ENCODE assay signal across 15 cellular contexts in the genomic region with DNA sequence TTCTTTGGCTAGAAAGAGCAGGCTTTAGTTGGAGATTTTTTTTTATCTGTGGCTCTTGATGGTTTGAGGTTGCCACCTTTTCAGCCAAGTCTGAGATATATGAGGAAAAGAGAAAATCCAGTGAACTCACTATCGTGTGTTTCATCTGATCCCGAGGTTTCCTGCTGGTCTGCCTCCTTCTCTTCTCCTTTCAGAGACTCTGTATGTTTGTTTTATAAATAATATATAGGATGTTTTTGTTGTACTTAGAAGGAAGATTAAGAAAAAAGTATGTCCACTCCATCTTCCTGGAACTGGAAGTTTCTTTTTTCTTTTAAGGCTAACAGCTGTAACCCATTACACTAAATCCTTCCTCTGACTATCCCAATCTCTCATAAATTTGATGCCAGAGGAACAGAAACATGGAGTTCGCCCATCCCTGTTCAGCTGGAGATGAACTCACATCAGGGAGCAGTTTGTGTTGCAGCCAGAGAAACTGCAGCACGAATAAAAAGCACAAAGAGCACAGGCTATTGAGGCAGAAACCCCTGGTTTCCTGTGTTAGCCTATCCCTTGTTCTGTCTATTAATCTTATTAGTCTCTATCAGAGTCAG. TPM values are rescaled to one million over a fixed set of nuclear protein-coding genes. Genes with fewer than 3 reads are reported as not detected.
DNase-seq lines count a peak whose midpoint lies in the region; ATAC-seq, FAIRE-seq and TF ChIP-seq lines count a peak whose summit lies in the region.
"Had no signal": no experiment of that assay in that cellular context is flagged by ENCODE, and none has a peak within 500 bp of the region (broad histone marks: within the 10 kb centered on the region; RNA-seq: fewer than 3 reads in every experiment).

No MANE protein-coding gene starts in this region.

- intact Hi-C loops in heart left ventricle (cut with DNase I), result no loop called here
- intact Hi-C loops in gastrocnemius medialis (cut with DNase I; ENCODE audit: low total_unique reads), result no loop called here

- H3K36me3 ChIP-seq in RWPE2 (ENCODE audit: low read depth) (peaks cover 39% of the 10 kb centered on the region), heart left ventricle (peaks cover 0 to 68% (median 67%) of the 10 kb centered on the region in 9 donors), gastrocnemius medialis (peaks cover 0 to 44% of the 10 kb centered on the region in 2 donors)

- H3K9me3 ChIP-seq in RWPE2 (ENCODE audit: severe bottlenecking), result no peaks in the 10 kb centered on the region
- H3K9me3 ChIP-seq in heart left ventricle, result no peaks in the 10 kb centered on the region
- no peaks in the 10 kb centered on the region for H3K9me3 ChIP-seq in gastrocnemius medialis
- H3K9me3 ChIP-seq: pancreas had no signal

- DNase-seq in GM04503 (ENCODE audit: low read depth) (peak; percentile 24), RWPE2 (ENCODE audit: low spot score) (no peak), heart left ventricle (peak in 1 of 5 donors; percentile 11), gastrocnemius medialis (no peak), H54 (ENCODE audit: insufficient read length, low spot score) (no peak)
- no peak for DNase-seq in activated effector memory CD4-positive, alpha-beta T cell treated with Interleukin-2 at 50 U/mL for 16 hours
- no peak for DNase-seq in activated T-cell treated with anti-CD3 and anti-CD28 coated beads, Interleukin-2, amount 50 U/mL, for 48 hours
- DNase-seq: caudate nucleus; COR-L47; left colon; pancreas; stimulated activated CD4-positive, alpha-beta T cell treated with anti-CD3 and anti-CD28 coated beads, Interleukin-4, amount 100 ng/mL, for 4 hours had no signal

- no peak for FAIRE-seq in H54 (lab: Jason Lieb, UNC)
- FAIRE-seq: pancreas had no signal

- in situ Hi-C loops in gastrocnemius medialis (cut with MboI; ENCODE audit: low sequenced_read_pairs in 4 of 4), result no loop called here

- H3K27ac ChIP-seq in RWPE2 (ENCODE audit: poor library complexity, severe bottlenecking), result peak overlapping the region; percentile 6
- peak overlapping the region in 8 of 12 donors; percentile 14 to 73 (median 34) for H3K27ac ChIP-seq in heart left ventricle
- H3K27ac ChIP-seq in gastrocnemius medialis, result peak overlapping the region in 3 of 4 donors; percentile 26 to 30 (median 26)
- H3K27ac ChIP-seq: HL-60, pancreas had no signal

- no peak for TF ChIP-seq POLR2A in heart left ventricle (IDR thresholded peaks at IDR 0.05)
- no peak for TF ChIP-seq POLR2A in gastrocnemius medialis (IDR thresholded peaks at IDR 0.05)
- TF ChIP-seq POLR2A in H54 (IDR thresholded peaks at IDR 0.05; ENCODE audit: low read depth, low read length), result no peak

- no peak for TF ChIP-seq CTCF in RWPE2 (IDR thresholded peaks at IDR 0.05; ENCODE audit: poor library complexity, severe bottlenecking)
- no peak for TF ChIP-seq CTCF in heart left ventricle (IDR thresholded peaks at IDR 0.05)
- TF ChIP-seq CTCF in gastrocnemius medialis (IDR thresholded peaks at IDR 0.05 in 4 of 5, conservative IDR thresholded peaks at IDR 0.05 in 1 of 5), result no peak

- ATAC-seq in RWPE2 (ENCODE audit: low read depth) (no peak), heart left ventricle (peak; percentile 51 to 72 (median 58)), gastrocnemius medialis (peak; percentile 11 to 54), HG03521 (IDR thresholded peaks at IDR 0.05; ENCODE audit: unreplicated experiment) (no peak)
- ATAC-seq: left colon, Panc1 had no signal

- H3K27me3 ChIP-seq in RWPE2 (ENCODE audit: insufficient read depth, poor library complexity, severe bottlenecking) (no peaks in the 10 kb centered on the region), heart left ventricle (no peaks in the 10 kb centered on the region), gastrocnemius medialis (no peaks in the 10 kb centered on the region)
- H3K27me3 ChIP-seq: pancreas had no signal

- H3K4me1 ChIP-seq in RWPE2 (ENCODE audit: insufficient read depth, poor library complexity, severe bottlenecking) (no peaks in the 10 kb centered on the region), heart left ventricle (peaks cover 0 to 8% (median 0%) of the 10 kb centered on the region in 12 donors), gastrocnemius medialis (peaks cover 0 to 3% of the 10 kb centered on the region in 2 donors)
- H3K4me1 ChIP-seq: pancreas had no signal

- WGBS in heart left ventricle, 4 donors, result 59 to 72% (median 65%) methylated on average over 4 of the region's 4 CpGs

- H3K4me3 ChIP-seq in RWPE2 (ENCODE audit: severe bottlenecking) (no peak overlapping the region), heart left ventricle (no peak overlapping the region), gastrocnemius medialis (no peak overlapping the region)
- H3K4me3 ChIP-seq: pancreas had no signal

RNA-seq across cellular contexts. Expression of gene RIPK1, which starts 20.7 kb away (rescaled TPM):
- total RNA-seq in heart left ventricle (10 to 100 TPM in 3 of 9 donors, 1 to 10 TPM in 6; 5.3 to 16.3 (median 7.1) TPM), gastrocnemius medialis (10 to 100 TPM in 2 of 4 donors, 1 to 10 TPM in 2; 8.6 to 12.0 (median 10.3) TPM)
- 1 to 10 TPM; 5.5 to 8.0 TPM for polyA plus RNA-seq in heart left ventricle

RNA-seq across cellular contexts. Expression of gene BPHL, which starts 29.6 kb away (rescaled TPM):
- total RNA-seq in heart left ventricle (10 to 100 TPM; 11.5 to 38.2 (median 17.2) TPM), gastrocnemius medialis (1 to 10 TPM; 4.7 to 8.7 (median 5.8) TPM)
- 10 to 100 TPM in 1 of 2 donors, 1 to 10 TPM in 1; 4.8 to 13.3 TPM for polyA plus RNA-seq in heart left ventricle

Comparison
In these comparisons a context has a peak if more than half of its experiments do, and no peak if none do; other contexts are left out.
1. ATAC-seq: peak in heart left ventricle (4 of 4) and gastrocnemius medialis (2 of 2); none in RWPE2 (single experiment) and HG03521 (single experiment).
2. Peak in every context shown above with its lines, with median percentiles within 50 percentile points of each other: H3K27ac ChIP-seq.